In genomic region chr5:74934949-74935751, GRCh38 we compare ENCODE assay signal across 8 cellular contexts.
A peak's percentile ranks its signal among the peaks of the same experiment; 100 is the strongest.
DNase-seq lines count a peak whose midpoint lies in the region; ATAC-seq and TF ChIP-seq lines count a peak whose summit lies in the region.

No MANE protein-coding gene starts in this region.

- no peak overlapping the region for H3K9ac ChIP-seq in HCT116 (ENCODE audit: low read length)

- H3K27ac ChIP-seq in HCT116 (ENCODE audit: low read depth, low read length): no peak overlapping the region

- TF ChIP-seq POLR2A in HCT116 (IDR thresholded peaks at IDR 0.05; ENCODE audit: borderline replicate concordance, extremely low read depth, insufficient read depth, insufficient read length): no peak

- no peaks in the 10 kb centered on the region for H3K79me2 ChIP-seq in HCT116 (ENCODE audit: insufficient read depth, low read length)

- H3K9me3 ChIP-seq in BE2C (no peaks in the 10 kb centered on the region), HCT116 (ENCODE audit: control insufficient read depth in 1 of 2, insufficient read depth in 1 of 2, low read depth in 1 of 2, low read length in 2 of 2) (no peaks in the 10 kb centered on the region)

- no peaks in the 10 kb centered on the region for H4K20me1 ChIP-seq in HCT116 (ENCODE audit: insufficient read depth)

- peak overlapping the region; percentile 39 for H2AFZ ChIP-seq in HCT116 (ENCODE audit: low read depth, low read length, poor library complexity, severe bottlenecking)

- H3K27me3 ChIP-seq in BE2C: peaks cover 23% of the 10 kb centered on the region
- H3K27me3 ChIP-seq in HCT116 (ENCODE audit: insufficient read depth, low read length): no peaks in the 10 kb centered on the region

- POLR2A ChIA-PET in HCT116 (lab: Charles Lee): no interaction called here

- TF ChIP-seq CTCF in BE2C (IDR thresholded peaks at IDR 0.05; ENCODE audit: low read depth, low read length) (peak; percentile 49; the same call in 1 of the 2 replicates), HCT116 (IDR thresholded peaks at IDR 0.05 in 2 of 3, conservative IDR thresholded peaks at IDR 0.05 in 1 of 3; ENCODE audit: borderline replicate concordance in 1 of 3, insufficient read depth in 1 of 3, low read depth in 2 of 3, low read length in 2 of 3) (peak; percentile 57 to 62 (median 59)), fibroblast of pulmonary artery (IDR thresholded peaks at IDR 0.05; ENCODE audit: low read length, missing control alignments) (peak; percentile 18)

- ATAC-seq in HCT116 (peak; percentile 81), HG02763 (IDR thresholded peaks at IDR 0.05; ENCODE audit: unreplicated experiment) (no peak)

- no TSS peak for BruUV-seq in HCT116 (replicated peaks; lab: Mats Ljungman, UMichigan)

- peak; percentile 67 for TF ChIP-seq RAD21 in HCT116 (IDR thresholded peaks at IDR 0.05; ENCODE audit: low read depth)

- RAD21 ChIA-PET in HCT116 (lab: Charles Lee; ENCODE audit: low non-redundant PET in 1 of 2, low total read pairs in 2 of 2, uncharacterized antibody in 2 of 2, unreplicated experiment in 2 of 2): interaction anchor here in 1 of 2 experiments (1.1 kb wide), 1 partner anchor 402 kb away, joined by 3 read pairs; the partner anchor contains the start of gene HMGCR

- no peaks in the 10 kb centered on the region for H3K36me3 ChIP-seq in BE2C
- H3K36me3 ChIP-seq in HCT116 (ENCODE audit: control insufficient read depth in 1 of 2, insufficient read depth in 2 of 2, low read length in 2 of 2): no peaks in the 10 kb centered on the region

- H3K4me2 ChIP-seq in HCT116 (ENCODE audit: low read length): peak overlapping the region; percentile 0; the same call in 1 of the 2 replicates

- CTCF ChIA-PET in HCT116 (lab: Charles Lee): interaction anchor here (0.7 to 2.1 kb wide), 8 partner anchors 9 to 746 kb away, joined by 3 to 12 read pairs (median 4); no protein-coding TSS in a partner anchor

- H3K4me3 ChIP-seq in BE2C (ENCODE audit: low read depth, low read length): no peak overlapping the region
- no peak overlapping the region for H3K4me3 ChIP-seq in HCT116 (replicated peaks in 1 of 2; ENCODE audit: low read depth in 1 of 2, low read length in 2 of 2)
- H3K4me3 ChIP-seq in fibroblast of pulmonary artery (replicated peaks; ENCODE audit: low read depth, low read length): no peak overlapping the region

- no peaks in the 10 kb centered on the region for H3K9me2 ChIP-seq in HCT116 (ENCODE audit: insufficient read depth)

- DNase-seq in BE2C (no peak), HCT116 (ENCODE audit: low read depth, low spot score) (peak; percentile 38), fibroblast of pulmonary artery (ENCODE audit: low read depth) (peak; percentile 36), NCI-H510A treated with DMSO at 0.1 percent for 48 hours (lab: John Stamatoyannopoulos, UW) (no peak), NCI-H526 (lab: John Stamatoyannopoulos, UW) (no peak)
- peak; percentile 23 to 29 for DNase-seq in activated CD4-positive, alpha-beta T cell treated with anti-CD3 and anti-CD28 coated beads, Interleukin-2, amount 50 U/mL, for 48 hours
- DNase-seq in stimulated activated CD4-positive, alpha-beta T cell treated with anti-CD3 and anti-CD28 coated beads, Interleukin-2, amount 100 ng/mL, for 48 hours: peak; percentile 15 to 32

- intact Hi-C loops in HCT116 (cut with micrococcal nuclease): loop anchor here (2.0 kb wide), 1 partner anchor 330 kb away; no protein-coding TSS in a partner anchor

- H3K4me1 ChIP-seq in BE2C (no peaks in the 10 kb centered on the region; the same call in 1 of the 2 replicates), HCT116 (ENCODE audit: control insufficient read depth in 1 of 2, insufficient read depth in 2 of 2, low read length in 2 of 2) (0 out of 4 replicates have a peak, but pooled peaks cover 0 to 3% of the 10 kb centered on the region in 2 experiments)

TF ChIP-seq in HCT116, 20 proteins besides CTCF, POLR2A, EP300 and RAD21:
- TF ChIP-seq ZBTB33 (IDR thresholded peaks at IDR 0.05; ENCODE audit: extremely low read depth, insufficient replicate concordance, low read length) (no peak), JUND (IDR thresholded peaks at IDR 0.05) (no peak), SP1 (IDR thresholded peaks at IDR 0.05; ENCODE audit: low read depth) (no peak), REST (IDR thresholded peaks at IDR 0.05; ENCODE audit: low read depth) (no peak), SIN3A (IDR thresholded peaks at IDR 0.05; ENCODE audit: low read depth) (no peak), EGR1 (IDR thresholded peaks at IDR 0.05; ENCODE audit: low read depth) (no peak), ATF3 (IDR thresholded peaks at IDR 0.05) (no peak), YY1 (IDR thresholded peaks at IDR 0.05; ENCODE audit: extremely low read depth, insufficient replicate concordance, low read depth, low read length) (no peak), EZH2phosphoT487 (IDR thresholded peaks at IDR 0.05; ENCODE audit: borderline replicate concordance) (no peak), ZFX (IDR thresholded peaks at IDR 0.05) (no peak), ZNF274 (IDR thresholded peaks at IDR 0.05; ENCODE audit: low read depth, low read length) (no peak), TCF7L2 (IDR thresholded peaks at IDR 0.05; ENCODE audit: borderline replicate concordance, extremely low read depth, insufficient read depth, insufficient read length) (no peak), POLR2AphosphoS5 (IDR thresholded peaks at IDR 0.05; ENCODE audit: low read depth, low read length) (no peak), CBX3 (IDR thresholded peaks at IDR 0.05; ENCODE audit: low read depth) (no peak)
TF ChIP-seq in HCT116: peak in this region for 0.

Comparison
In these comparisons a context has a peak if more than half of its experiments do, and no peak if none do; other contexts are left out.
1. DNase-seq: peak in HCT116 (single experiment), activated CD4-positive, alpha-beta T cell treated with anti-CD3 and anti-CD28 coated beads, Interleukin-2, amount 50 U/mL, for 48 hours (2 of 2), fibroblast of pulmonary artery (single experiment) and stimulated activated CD4-positive, alpha-beta T cell treated with anti-CD3 and anti-CD28 coated beads, Interleukin-2, amount 100 ng/mL, for 48 hours (2 of 2); none in BE2C (single experiment), NCI-H510A treated with DMSO at 0.1 percent for 48 hours (single experiment) and NCI-H526 (0 of 2).
2. Peak in every context shown above with its lines, with median percentiles within 50 percentile points of each other: CTCF ChIP-seq.